In the genomic region with DNA sequence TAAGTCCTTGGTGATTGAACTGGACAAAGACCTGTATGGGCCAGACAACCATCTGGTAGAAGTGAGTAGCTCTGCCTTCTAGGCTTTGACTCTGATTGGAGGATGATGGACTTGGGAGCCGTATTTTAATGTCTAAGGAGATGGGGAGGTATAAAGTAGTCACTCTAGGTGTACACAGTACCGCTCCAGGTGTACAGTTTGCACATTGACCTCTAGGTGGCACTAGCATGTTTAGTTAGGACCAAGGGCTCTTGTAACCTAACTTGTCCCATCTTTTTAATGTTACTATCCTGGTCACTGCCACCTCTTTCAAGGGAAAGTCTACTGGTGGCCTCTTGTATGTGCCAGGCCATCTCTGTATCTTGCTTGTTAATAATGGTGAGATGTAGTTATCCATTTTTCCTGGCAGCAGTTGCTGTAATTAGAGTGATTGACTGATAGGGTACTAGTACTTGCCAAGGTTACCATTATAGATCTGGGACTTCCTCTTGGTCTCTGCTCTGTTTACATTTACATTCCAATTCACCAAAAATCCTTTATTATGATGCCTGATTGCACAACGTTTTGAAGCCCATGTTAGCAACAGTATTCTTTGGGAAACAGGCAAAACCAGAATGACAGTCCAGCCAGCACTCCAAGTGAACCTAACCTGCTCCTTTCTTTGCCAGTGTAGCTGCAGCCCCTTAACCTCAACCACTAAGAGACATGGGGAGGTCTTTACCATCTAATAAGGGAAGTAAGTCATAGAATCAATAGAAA, we compare ENCODE assay signal across 8 cellular contexts. TPM values are rescaled to one million over a fixed set of nuclear protein-coding genes. Genes with fewer than 3 reads are reported as not detected.
A peak's percentile ranks its signal among the peaks of the same experiment; 100 is the strongest.
DNase-seq lines count a peak whose midpoint lies in the region; ATAC-seq and TF ChIP-seq lines count a peak whose summit lies in the region.

No MANE protein-coding gene starts in this region.

- no peak overlapping the region for H2BK5ac ChIP-seq in trophoblast cell (ENCODE audit: low read depth, low read length, poor library complexity)

- H4K20me1 ChIP-seq in fibroblast of lung (ENCODE audit: control insufficient read depth, extremely low read depth, insufficient read depth, low read length) = no peaks in the 10 kb centered on the region

- no peak overlapping the region for H3K23ac ChIP-seq in trophoblast cell (ENCODE audit: low read length)

- WGBS in trophoblast cell (ENCODE audit: extremely low coverage, insufficient coverage, insufficient read length) = no CpG with 5 or more reads among the region's 3 CpGs

- no peak overlapping the region for H3K4ac ChIP-seq in trophoblast cell (ENCODE audit: low read depth, low read length)

- H3K36me3 ChIP-seq in fibroblast of lung (ENCODE audit: control insufficient read depth, insufficient read depth, low read length) (peaks cover 16% of the 10 kb centered on the region), trophoblast cell (ENCODE audit: control insufficient read depth in 1 of 2, insufficient read depth in 2 of 2, low read length in 2 of 2) (peaks cover 36 to 55% of the 10 kb centered on the region in 2 experiments)

- H3K4me2 ChIP-seq in fibroblast of lung (ENCODE audit: extremely low read depth, insufficient read depth, low read length) (no peak overlapping the region), trophoblast cell (ENCODE audit: low read length) (no peak overlapping the region)

- no peak overlapping the region for H4K12ac ChIP-seq in trophoblast cell (ENCODE audit: low read depth, low read length)

- TF ChIP-seq CTCF in HFF-Myc (IDR thresholded peaks at IDR 0.05; ENCODE audit: low read depth, low read length, missing control alignments) (peak; percentile 85), fibroblast of lung (conservative IDR thresholded peaks at IDR 0.05 in 1 of 2, IDR thresholded peaks at IDR 0.05 in 1 of 2; ENCODE audit: low read depth in 1 of 2, low read length in 2 of 2) (peak; percentile 76 to 88)

- no peak overlapping the region for H2AFZ ChIP-seq in fibroblast of lung (ENCODE audit: low read length)
- H2AFZ ChIP-seq in trophoblast cell (ENCODE audit: insufficient read depth, low read length, poor library complexity) = no peak overlapping the region

- H3K9me3 ChIP-seq in fibroblast of lung (ENCODE audit: control insufficient read depth, insufficient read depth, low read depth, low read length) = no peaks in the 10 kb centered on the region
- no peaks in the 10 kb centered on the region for H3K9me3 ChIP-seq in trophoblast cell (ENCODE audit: insufficient read depth, low read depth, low read length)

- no peak overlapping the region for H2BK120ac ChIP-seq in trophoblast cell (ENCODE audit: insufficient read depth, low read length, poor library complexity)

- no peak overlapping the region for H3K4me3 ChIP-seq in HFF-Myc (replicated peaks; ENCODE audit: low read depth, low read length)
- H3K4me3 ChIP-seq in fibroblast of lung (replicated peaks in 1 of 4; ENCODE audit: control extremely low read depth in 1 of 4, insufficient read depth in 1 of 4, low read depth in 3 of 4, low read length in 4 of 4) = no peak overlapping the region
- no peak overlapping the region for H3K4me3 ChIP-seq in trophoblast cell (ENCODE audit: low read depth, low read length)

- H3K14ac ChIP-seq in trophoblast cell (ENCODE audit: low read length) = no peak overlapping the region

- H3K27me3 ChIP-seq in fibroblast of lung (ENCODE audit: control insufficient read depth, insufficient read depth, low read length) = no peaks in the 10 kb centered on the region
- H3K27me3 ChIP-seq in trophoblast cell (ENCODE audit: insufficient read depth, low read length) = no peaks in the 10 kb centered on the region

- H4K91ac ChIP-seq in trophoblast cell (ENCODE audit: low read depth, low read length) = no peak overlapping the region

- no peak overlapping the region for H3K18ac ChIP-seq in trophoblast cell (ENCODE audit: low read length)

- no peak overlapping the region for H4K8ac ChIP-seq in trophoblast cell (ENCODE audit: low read depth, low read length)

- H3K79me1 ChIP-seq in trophoblast cell (ENCODE audit: low read length) = peaks cover 2% of the 10 kb centered on the region

- no peak overlapping the region for H2BK12ac ChIP-seq in trophoblast cell (ENCODE audit: low read length)

- peak overlapping the region; percentile 9 for H3K27ac ChIP-seq in fibroblast of lung (ENCODE audit: insufficient read depth, low read length)
- no peak overlapping the region for H3K27ac ChIP-seq in trophoblast cell (ENCODE audit: low read depth, low read length)

- ATAC-seq in GM19467 (IDR thresholded peaks at IDR 0.05; ENCODE audit: unreplicated experiment) = no peak

- H3K9ac ChIP-seq in fibroblast of lung (ENCODE audit: insufficient read depth, low read length) (no peak overlapping the region), trophoblast cell (ENCODE audit: low read length) (no peak overlapping the region)

- H2AK5ac ChIP-seq in trophoblast cell (ENCODE audit: low read length) = no peak overlapping the region

- peak; percentile 42 for DNase-seq in COLO668 (lab: John Stamatoyannopoulos, UW; ENCODE audit: unreplicated experiment)
- no peak for DNase-seq in HFF-Myc (ENCODE audit: extremely low read depth, low read depth)
- peak; percentile 66 for DNase-seq in NCI-H748 treated with DMSO at 0.1 percent for 48 hours (lab: John Stamatoyannopoulos, UW)
- peak; percentile 37 for DNase-seq in activated T-cell treated with anti-CD3 and anti-CD28 coated beads, Interleukin-2, amount 50 U/mL, for 1 hour
- peak; percentile 36 to 60 for DNase-seq in fibroblast of lung (ENCODE audit: low read depth in 2 of 2)
- peak; percentile 69 to 89 for DNase-seq in trophoblast cell
- DNase-seq in UCSD-AML1 (lab: John Stamatoyannopoulos, UW; ENCODE audit: unreplicated experiment) = no peak

- peaks cover 10% of the 10 kb centered on the region for H3K79me2 ChIP-seq in fibroblast of lung (ENCODE audit: control insufficient read depth, insufficient read depth, low read length)
- H3K79me2 ChIP-seq in trophoblast cell (ENCODE audit: control insufficient read depth, insufficient read depth, low read length, poor library complexity) = no peaks in the 10 kb centered on the region

- H3K4me1 ChIP-seq in fibroblast of lung (ENCODE audit: control insufficient read depth, extremely low read depth, insufficient read depth, low read length) = peaks cover 6% of the 10 kb centered on the region
- peaks cover 2 to 6% of the 10 kb centered on the region in 2 experiments for H3K4me1 ChIP-seq in trophoblast cell (ENCODE audit: control insufficient read depth in 1 of 2, insufficient read depth in 2 of 2, low read length in 2 of 2)

RNA-seq across cellular contexts. Expression of a gene that starts 3.6 kb away (rescaled TPM):
- 22.9 and 34.3 TPM in 2 replicates for total RNA-seq in fibroblast of lung
- 30.5 and 45.0 TPM in 2 replicates for polyA plus RNA-seq in fibroblast of lung
- polyA plus RNA-seq in fibroblast of lung (2012) = 23.3 and 31.5 TPM in 2 replicates
- 42.1 and 88.6 TPM in 2 replicates for polyA minus RNA-seq in fibroblast of lung (ENCODE audit: low replicate concordance)
- polyA plus RNA-seq in trophoblast cell (2013) = 42.7 and 44.2 TPM in 2 replicates

RNA-seq across cellular contexts. Expression of a gene that starts 15.1 kb away (rescaled TPM):
- under 0.01 TPM in 1 of 2 replicates, not detected in the other for total RNA-seq in fibroblast of lung
- 0.03 TPM in 1 of 2 replicates, not detected in the other for polyA plus RNA-seq in fibroblast of lung
- 0.08 TPM in 1 of 2 replicates, not detected in the other for polyA plus RNA-seq in fibroblast of lung (2012)
- not detected in 2 replicates for polyA minus RNA-seq in fibroblast of lung (ENCODE audit: low replicate concordance)
- polyA plus RNA-seq in trophoblast cell (2013) = 0.07 and 0.10 TPM in 2 replicates

RNA-seq across cellular contexts. Expression of a gene that starts 23.3 kb away (rescaled TPM):
- total RNA-seq in fibroblast of lung = 39.0 and 55.3 TPM in 2 replicates
- polyA plus RNA-seq in fibroblast of lung = 57.1 and 58.7 TPM in 2 replicates
- polyA plus RNA-seq in fibroblast of lung (2012) = 62.5 and 68.8 TPM in 2 replicates
- polyA minus RNA-seq in fibroblast of lung (ENCODE audit: low replicate concordance) = 79.2 and 91.9 TPM in 2 replicates
- polyA plus RNA-seq in trophoblast cell (2013) = 66.2 and 68.0 TPM in 2 replicates

RNA-seq across cellular contexts. Expression of a gene that starts 31.4 kb away (rescaled TPM):
- total RNA-seq in fibroblast of lung = 1.7 and 1.8 TPM in 2 replicates
- 2.6 and 3.9 TPM in 2 replicates for polyA plus RNA-seq in fibroblast of lung
- 3.1 and 4.2 TPM in 2 replicates for polyA plus RNA-seq in fibroblast of lung (2012)
- polyA minus RNA-seq in fibroblast of lung (ENCODE audit: low replicate concordance) = 9.8 and 11.0 TPM in 2 replicates
- polyA plus RNA-seq in trophoblast cell (2013) = 0.44 and 0.62 TPM in 2 replicates

Comparison
In these comparisons a context has a peak if more than half of its experiments do, and no peak if none do; other contexts are left out.
1. DNase-seq: peak in COLO668 (single experiment), NCI-H748 treated with DMSO at 0.1 percent for 48 hours (single experiment), activated T-cell treated with anti-CD3 and anti-CD28 coated beads, Interleukin-2, amount 50 U/mL, for 1 hour (single experiment), fibroblast of lung (2 of 2) and trophoblast cell (2 of 2); none in HFF-Myc (single experiment) and UCSD-AML1 (single experiment).